1 cellular context compared by ENCODE assay signal in genomic region chr11:10857604-10858504, GRCh38.
TF ChIP-seq lines count a peak whose summit lies in the region.

TSS of gene ZBED5 (minus strand) at chr11:10858053. CDS start at chr11:10854945, 3,108 bp downstream.

TF ChIP-seq in HepG2, 621 proteins besides CTCF, POLR2A, EP300 and RAD21 (continued from another document and continues in another):
- TF ChIP-seq ZBTB4 (CRISPR knock-in tag; IDR thresholded peaks at IDR 0.05; ENCODE audit: borderline replicate concordance) (no peak), KAT8 (CRISPR knock-in tag; IDR thresholded peaks at IDR 0.05) (peak; percentile 99), MAF1 (CRISPR knock-in tag; IDR thresholded peaks at IDR 0.05; ENCODE audit: borderline replicate concordance) (no peak; the same call in 1 of the 2 replicates), ZFP62 (CRISPR knock-in tag; IDR thresholded peaks at IDR 0.05) (no peak), ZBTB20 (CRISPR knock-in tag; IDR thresholded peaks at IDR 0.05; ENCODE audit: borderline replicate concordance, low read depth) (no peak; the same call in 1 of the 2 replicates), SRSF9 (IDR thresholded peaks at IDR 0.05; ENCODE audit: borderline replicate concordance, insufficient read depth, low read depth, low read length, poor library complexity, severe bottlenecking) (no peak), ZNF496 (CRISPR knock-in tag; IDR thresholded peaks at IDR 0.05; ENCODE audit: insufficient replicate concordance) (no peak), MXD4 (CRISPR knock-in tag; IDR thresholded peaks at IDR 0.05) (0 out of 2 replicates have a peak, but pooled peaks have one; percentile 15), ZFP1 (CRISPR knock-in tag; IDR thresholded peaks at IDR 0.05) (no peak), ZNF784 (CRISPR knock-in tag; IDR thresholded peaks at IDR 0.05; ENCODE audit: borderline replicate concordance) (peak; percentile 59; the same call in 1 of the 2 replicates), KLF15 (CRISPR knock-in tag; IDR thresholded peaks at IDR 0.05; ENCODE audit: borderline replicate concordance) (no peak), GABPB1 (CRISPR knock-in tag; IDR thresholded peaks at IDR 0.05) (peak; percentile 81; the same call in 1 of the 2 replicates), ZMAT3 (CRISPR knock-in tag; conservative IDR thresholded peaks at IDR 0.05) (peak; percentile 6; the same call in 1 of the 2 replicates), SRSF1 (optimal IDR thresholded peaks at IDR 0.05; ENCODE audit: low read depth, low read length) (peak; percentile 89), KIAA2018 (CRISPR knock-in tag; IDR thresholded peaks at IDR 0.05; ENCODE audit: borderline replicate concordance) (peak; percentile 64; the same call in 1 of the 2 replicates), ZNF224 (CRISPR knock-in tag; IDR thresholded peaks at IDR 0.05) (no peak), ZEB1 (IDR thresholded peaks at IDR 0.05; ENCODE audit: insufficient replicate concordance, low read depth) (no peak), ZBTB14 (CRISPR knock-in tag; IDR thresholded peaks at IDR 0.05) (no peak), ZNF773 (CRISPR knock-in tag; IDR thresholded peaks at IDR 0.05; ENCODE audit: borderline replicate concordance) (no peak; the same call in 1 of the 2 replicates), ZNF143 (CRISPR knock-in tag; IDR thresholded peaks at IDR 0.05) (no peak), GPN1 (CRISPR knock-in tag; IDR thresholded peaks at IDR 0.05; ENCODE audit: borderline replicate concordance) (no peak), REXO4 (CRISPR knock-in tag; IDR thresholded peaks at IDR 0.05; ENCODE audit: borderline replicate concordance) (no peak), ZNF709 (CRISPR knock-in tag; IDR thresholded peaks at IDR 0.05) (peak; percentile 78), ZNF3 (CRISPR knock-in tag; IDR thresholded peaks at IDR 0.05) (no peak; the same call in 1 of the 2 replicates), CCDC6 (CRISPR knock-in tag; IDR thresholded peaks at IDR 0.05) (0 out of 2 replicates have a peak, but pooled peaks have one; percentile 57), ATF4 (CRISPR knock-in tag; IDR thresholded peaks at IDR 0.05) (no peak), ATF7-NPFF (CRISPR knock-in tag; IDR thresholded peaks at IDR 0.05; ENCODE audit: low read depth) (peak; percentile 68; the same call in 1 of the 2 replicates), ZNF841 (CRISPR knock-in tag; IDR thresholded peaks at IDR 0.05; ENCODE audit: borderline replicate concordance) (no peak), ZNF180 (CRISPR knock-in tag; IDR thresholded peaks at IDR 0.05; ENCODE audit: borderline replicate concordance, low read depth) (no peak), ESRRA (CRISPR knock-in tag; IDR thresholded peaks at IDR 0.05; ENCODE audit: low read depth) (no peak), SUZ12 (IDR thresholded peaks at IDR 0.05; ENCODE audit: low read depth, low read length) (no peak), HDAC2 (CRISPR knock-in tag; IDR thresholded peaks at IDR 0.05) (no peak), REPIN1 (CRISPR knock-in tag; IDR thresholded peaks at IDR 0.05; ENCODE audit: borderline replicate concordance, low read depth) (no peak), MYNN (CRISPR knock-in tag; IDR thresholded peaks at IDR 0.05; ENCODE audit: low read depth) (no peak), HES4 (CRISPR knock-in tag; IDR thresholded peaks at IDR 0.05; ENCODE audit: borderline replicate concordance) (no peak; the same call in 1 of the 2 replicates), ZNF703 (CRISPR knock-in tag; IDR thresholded peaks at IDR 0.05; ENCODE audit: borderline replicate concordance) (no peak), ETV5 (CRISPR knock-in tag; IDR thresholded peaks at IDR 0.05; ENCODE audit: borderline replicate concordance) (no peak; the same call in 1 of the 2 replicates), RERE (CRISPR knock-in tag; IDR thresholded peaks at IDR 0.05; ENCODE audit: low read depth) (no peak; the same call in 1 of the 2 replicates), NFATC3 (CRISPR knock-in tag; IDR thresholded peaks at IDR 0.05) (no peak), ZBTB38 (CRISPR knock-in tag; IDR thresholded peaks at IDR 0.05) (peak; percentile 2; the same call in 1 of the 2 replicates)
